In the genomic region with DNA sequence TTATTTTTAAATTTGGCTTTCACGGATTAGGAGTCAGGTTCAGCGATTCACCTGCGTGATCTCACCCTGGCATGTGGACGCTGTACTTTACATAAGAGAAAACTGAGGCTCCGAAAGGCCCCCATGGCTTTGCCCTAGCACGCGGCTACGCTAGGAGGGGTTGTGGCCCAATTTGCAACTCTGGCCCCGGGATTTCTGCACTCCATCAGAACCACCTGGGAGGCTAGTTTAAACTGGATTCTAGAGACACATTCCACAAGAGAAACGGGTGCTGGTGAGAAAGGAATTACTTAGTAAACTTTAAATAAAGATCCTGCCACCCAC, we compare ENCODE assay signal across 1 cellular context.
TF ChIP-seq lines count a peak whose summit lies in the region.

No MANE protein-coding gene starts in this region.

TF ChIP-seq in HEK293, 187 proteins besides CTCF, POLR2A, EP300 and RAD21 (continued from another document):
- TF ChIP-seq ZNF510 (tag by site-specific recombination; IDR thresholded peaks at IDR 0.05; ENCODE audit: insufficient replicate concordance) (no peak), ZNF302 (tag by site-specific recombination; IDR thresholded peaks at IDR 0.05; ENCODE audit: low read depth) (no peak), ZNF274 (IDR thresholded peaks at IDR 0.05; ENCODE audit: low read length) (no peak), ZNF274 (tag by site-specific recombination; IDR thresholded peaks at IDR 0.05; ENCODE audit: borderline replicate concordance) (no peak), ZNF121 (tag by site-specific recombination; IDR thresholded peaks at IDR 0.05) (no peak), ZNF747 (tag by site-specific recombination; IDR thresholded peaks at IDR 0.05) (no peak)
- TF ChIP-seq, protein P1, sequence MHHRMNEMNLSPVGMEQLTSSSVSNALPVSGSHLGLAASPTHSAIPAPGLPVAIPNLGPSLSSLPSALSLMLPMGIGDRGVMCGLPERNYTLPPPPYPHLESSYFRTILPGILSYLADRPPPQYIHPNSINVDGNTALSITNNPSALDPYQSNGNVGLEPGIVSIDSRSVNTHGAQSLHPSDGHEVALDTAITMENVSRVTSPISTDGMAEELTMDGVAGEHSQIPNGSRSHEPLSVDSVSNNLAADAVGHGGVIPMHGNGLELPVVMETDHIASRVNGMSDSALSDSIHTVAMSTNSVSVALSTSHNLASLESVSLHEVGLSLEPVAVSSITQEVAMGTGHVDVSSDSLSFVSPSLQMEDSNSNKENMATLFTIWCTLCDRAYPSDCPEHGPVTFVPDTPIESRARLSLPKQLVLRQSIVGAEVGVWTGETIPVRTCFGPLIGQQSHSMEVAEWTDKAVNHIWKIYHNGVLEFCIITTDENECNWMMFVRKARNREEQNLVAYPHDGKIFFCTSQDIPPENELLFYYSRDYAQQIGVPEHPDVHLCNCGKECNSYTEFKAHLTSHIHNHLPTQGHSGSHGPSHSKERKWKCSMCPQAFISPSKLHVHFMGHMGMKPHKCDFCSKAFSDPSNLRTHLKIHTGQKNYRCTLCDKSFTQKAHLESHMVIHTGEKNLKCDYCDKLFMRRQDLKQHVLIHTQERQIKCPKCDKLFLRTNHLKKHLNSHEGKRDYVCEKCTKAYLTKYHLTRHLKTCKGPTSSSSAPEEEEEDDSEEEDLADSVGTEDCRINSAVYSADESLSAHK (tag by site-specific recombination; IDR thresholded peaks at IDR 0.05), result no peak
- TF ChIP-seq, protein P2, sequence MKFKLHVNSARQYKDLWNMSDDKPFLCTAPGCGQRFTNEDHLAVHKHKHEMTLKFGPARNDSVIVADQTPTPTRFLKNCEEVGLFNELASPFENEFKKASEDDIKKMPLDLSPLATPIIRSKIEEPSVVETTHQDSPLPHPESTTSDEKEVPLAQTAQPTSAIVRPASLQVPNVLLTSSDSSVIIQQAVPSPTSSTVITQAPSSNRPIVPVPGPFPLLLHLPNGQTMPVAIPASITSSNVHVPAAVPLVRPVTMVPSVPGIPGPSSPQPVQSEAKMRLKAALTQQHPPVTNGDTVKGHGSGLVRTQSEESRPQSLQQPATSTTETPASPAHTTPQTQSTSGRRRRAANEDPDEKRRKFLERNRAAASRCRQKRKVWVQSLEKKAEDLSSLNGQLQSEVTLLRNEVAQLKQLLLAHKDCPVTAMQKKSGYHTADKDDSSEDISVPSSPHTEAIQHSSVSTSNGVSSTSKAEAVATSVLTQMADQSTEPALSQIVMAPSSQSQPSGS (tag by site-specific recombination; IDR thresholded peaks at IDR 0.05; ENCODE audit: low read depth), result no peak
- TF ChIP-seq, protein P3, sequence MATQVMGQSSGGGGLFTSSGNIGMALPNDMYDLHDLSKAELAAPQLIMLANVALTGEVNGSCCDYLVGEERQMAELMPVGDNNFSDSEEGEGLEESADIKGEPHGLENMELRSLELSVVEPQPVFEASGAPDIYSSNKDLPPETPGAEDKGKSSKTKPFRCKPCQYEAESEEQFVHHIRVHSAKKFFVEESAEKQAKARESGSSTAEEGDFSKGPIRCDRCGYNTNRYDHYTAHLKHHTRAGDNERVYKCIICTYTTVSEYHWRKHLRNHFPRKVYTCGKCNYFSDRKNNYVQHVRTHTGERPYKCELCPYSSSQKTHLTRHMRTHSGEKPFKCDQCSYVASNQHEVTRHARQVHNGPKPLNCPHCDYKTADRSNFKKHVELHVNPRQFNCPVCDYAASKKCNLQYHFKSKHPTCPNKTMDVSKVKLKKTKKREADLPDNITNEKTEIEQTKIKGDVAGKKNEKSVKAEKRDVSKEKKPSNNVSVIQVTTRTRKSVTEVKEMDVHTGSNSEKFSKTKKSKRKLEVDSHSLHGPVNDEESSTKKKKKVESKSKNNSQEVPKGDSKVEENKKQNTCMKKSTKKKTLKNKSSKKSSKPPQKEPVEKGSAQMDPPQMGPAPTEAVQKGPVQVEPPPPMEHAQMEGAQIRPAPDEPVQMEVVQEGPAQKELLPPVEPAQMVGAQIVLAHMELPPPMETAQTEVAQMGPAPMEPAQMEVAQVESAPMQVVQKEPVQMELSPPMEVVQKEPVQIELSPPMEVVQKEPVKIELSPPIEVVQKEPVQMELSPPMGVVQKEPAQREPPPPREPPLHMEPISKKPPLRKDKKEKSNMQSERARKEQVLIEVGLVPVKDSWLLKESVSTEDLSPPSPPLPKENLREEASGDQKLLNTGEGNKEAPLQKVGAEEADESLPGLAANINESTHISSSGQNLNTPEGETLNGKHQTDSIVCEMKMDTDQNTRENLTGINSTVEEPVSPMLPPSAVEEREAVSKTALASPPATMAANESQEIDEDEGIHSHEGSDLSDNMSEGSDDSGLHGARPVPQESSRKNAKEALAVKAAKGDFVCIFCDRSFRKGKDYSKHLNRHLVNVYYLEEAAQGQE (tag by site-specific recombination; IDR thresholded peaks at IDR 0.05), result no peak
TF ChIP-seq in HEK293: peak in this region for 0.
